8 cellular contexts compared by ENCODE assay signal in the genomic region with DNA sequence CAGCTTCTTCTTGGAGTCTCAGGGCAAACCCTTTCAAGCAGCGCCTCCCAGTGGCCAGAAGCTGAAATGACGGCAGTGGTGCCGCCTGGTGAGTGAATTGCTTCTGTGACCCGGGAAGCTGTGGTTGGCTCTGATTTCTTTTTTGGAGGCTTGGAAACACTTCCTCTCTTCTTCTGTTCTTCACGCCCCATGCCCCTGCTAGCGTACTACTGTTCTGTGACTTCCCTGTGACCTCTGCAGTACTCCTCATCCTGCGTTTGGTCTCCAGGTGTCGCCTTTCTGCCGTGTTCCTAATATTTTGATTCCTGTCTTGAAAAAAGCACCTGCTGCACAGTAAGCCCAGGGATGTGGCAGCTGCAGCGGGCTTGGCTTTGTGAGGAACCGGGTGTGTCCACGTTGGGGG.
DNase-seq lines count a peak whose midpoint lies in the region; FAIRE-seq and TF ChIP-seq lines count a peak whose summit lies in the region.
"Not testable (repeated sequence)": the region's sequence is repeated elsewhere in the genome, so short reads cannot be mapped to it uniquely, and the experiment has no call there.

No MANE protein-coding gene starts in this region.

- H3K9ac ChIP-seq in endothelial cell of umbilical vein (replicated peaks; ENCODE audit: extremely low read depth, insufficient read depth, low read length); liver (ENCODE audit: low read depth in 1 of 2, low read length in 2 of 2): not testable (repeated sequence)

- BruUV-seq in endothelial cell of umbilical vein (replicated peaks; lab: Mats Ljungman, UMichigan), result not testable (repeated sequence)

- FAIRE-seq in GM18507 (lab: Jason Lieb, UNC) (peak; percentile 56), endothelial cell of umbilical vein (lab: Jason Lieb, UNC) (peak; percentile 70)

- DNase-seq in AG09309 (ENCODE audit: low read depth); GM18507 (ENCODE audit: extremely low spot score, insufficient read length, low read depth): not testable (repeated sequence)
- peak; percentile 4 for DNase-seq in NCI-H1694 treated with DMSO at 0.1 percent for 48 hours (lab: John Stamatoyannopoulos, UW)
- DNase-seq in SK-MEL-5 (ENCODE audit: low read depth, low spot score), result peak; percentile 62
- DNase-seq in activated T-helper 2 cell treated with anti-CD3 and anti-CD28 coated beads, Interferon-gamma antibody, Interleukin-2, Interleukin-4, amounts not matched to agents 10 μg/mL and 5 μg/mL and 100 μg/mL, durations not matched to agents 14 hours and 24 hours and 36 hours (ENCODE audit: low spot score), result peak; percentile 52
- peak; percentile 44 for DNase-seq in endothelial cell of umbilical vein (ENCODE audit: low read depth, low spot score)
- peak; percentile 84 for DNase-seq in spleen

- not testable (repeated sequence) for H3K27me3 ChIP-seq in endothelial cell of umbilical vein (ENCODE audit: control insufficient read depth in 2 of 2, insufficient read depth in 2 of 2, low read length in 2 of 2); liver (ENCODE audit: control insufficient read depth in 4 of 4, insufficient read depth in 4 of 4, low read length in 3 of 4); spleen (replicated peaks in 1 of 7)

- not testable (repeated sequence) for H3K36me3 Mint-ChIP-seq in activated T-helper 2 cell treated with anti-CD3 and anti-CD28 coated beads, Interferon-gamma antibody, Interleukin-2, Interleukin-4, amounts not matched to agents 10 μg/mL and 5 μg/mL and 100 μg/mL, durations not matched to agents 14 hours and 24 hours and 36 hours (ENCODE audit: low read depth)

- H3K27me3 Mint-ChIP-seq in activated T-helper 2 cell treated with anti-CD3 and anti-CD28 coated beads, Interferon-gamma antibody, Interleukin-2, Interleukin-4, amounts not matched to agents 10 μg/mL and 5 μg/mL and 100 μg/mL, durations not matched to agents 14 hours and 24 hours and 36 hours (ENCODE audit: low read depth), result not testable (repeated sequence)

- peak in 1 of 2 donors; percentile 55 for TF ChIP-seq RAD21 in liver (IDR thresholded peaks at IDR 0.05)

- H3K27ac ChIP-seq in endothelial cell of umbilical vein (ENCODE audit: insufficient read depth, low read depth, low read length); liver (ENCODE audit: low read depth in 1 of 2, low read length in 2 of 2); spleen: not testable (repeated sequence)

- H3K4me3 ChIP-seq in AG09309 (ENCODE audit: control insufficient read depth, low read depth, low read length); endothelial cell of umbilical vein (replicated peaks in 1 of 3; ENCODE audit: insufficient read depth in 1 of 3, low read depth in 1 of 3, low read length in 3 of 3); liver (ENCODE audit: low read depth in 1 of 3, low read length in 3 of 3); spleen: not testable (repeated sequence)

- POLR2A ChIA-PET in endothelial cell of umbilical vein (lab: Charles Lee), result not testable (repeated sequence)

- H4K20me1 ChIP-seq in endothelial cell of umbilical vein (replicated peaks; ENCODE audit: control insufficient read depth, extremely low read depth, insufficient read depth, low read length), result not testable (repeated sequence)

- not testable (repeated sequence) for H3K4me2 ChIP-seq in endothelial cell of umbilical vein (ENCODE audit: insufficient read depth, low read length)

- H2AFZ ChIP-seq in endothelial cell of umbilical vein (ENCODE audit: low read depth, low read length), result not testable (repeated sequence)

- H3K4me3 Mint-ChIP-seq in activated T-helper 2 cell treated with anti-CD3 and anti-CD28 coated beads, Interferon-gamma antibody, Interleukin-2, Interleukin-4, amounts not matched to agents 10 μg/mL and 5 μg/mL and 100 μg/mL, durations not matched to agents 14 hours and 24 hours and 36 hours (ENCODE audit: low read depth), result not testable (repeated sequence)

- CTCF ChIA-PET in endothelial cell of umbilical vein (lab: Charles Lee), result interaction anchor here (0.7 to 2.5 kb wide), 11 partner anchors 12 to 964 kb away, joined by 3 to 12 read pairs (median 3); a partner anchor contains a TSS

- H3K4me1 Mint-ChIP-seq in activated T-helper 2 cell treated with anti-CD3 and anti-CD28 coated beads, Interferon-gamma antibody, Interleukin-2, Interleukin-4, amounts not matched to agents 10 μg/mL and 5 μg/mL and 100 μg/mL, durations not matched to agents 14 hours and 24 hours and 36 hours (ENCODE audit: low read depth), result not testable (repeated sequence)

- WGBS in liver, result 24% methylated on average over 12 of the region's 12 CpGs
- 14 to 23% (median 16%) methylated on average over 10 to 12 of the region's 12 CpGs for WGBS in spleen, 5 donors

- H3K9me3 Mint-ChIP-seq in activated T-helper 2 cell treated with anti-CD3 and anti-CD28 coated beads, Interferon-gamma antibody, Interleukin-2, Interleukin-4, amounts not matched to agents 10 μg/mL and 5 μg/mL and 100 μg/mL, durations not matched to agents 14 hours and 24 hours and 36 hours, result not testable (repeated sequence)

- not testable (repeated sequence) for H3K9me3 ChIP-seq in endothelial cell of umbilical vein (replicated peaks; ENCODE audit: control insufficient read depth, insufficient read depth, low read length); liver (ENCODE audit: control insufficient read depth in 4 of 4, low read length in 3 of 4); spleen

- TF ChIP-seq CTCF in AG09309 (IDR thresholded peaks at IDR 0.05; ENCODE audit: control insufficient read depth, insufficient read depth, low read depth, low read length, missing control alignments), result peak; percentile 53
- TF ChIP-seq CTCF in endothelial cell of umbilical vein (IDR thresholded peaks at IDR 0.05; ENCODE audit: extremely low read depth in 1 of 2, insufficient read depth in 1 of 2, low read depth in 1 of 2, low read length in 2 of 2), result peak; percentile 30 to 41
- TF ChIP-seq CTCF in liver (IDR thresholded peaks at IDR 0.05; ENCODE audit: low read depth, low read length, missing input control), result peak; percentile 36
- TF ChIP-seq CTCF in spleen (IDR thresholded peaks at IDR 0.05 in 8 of 11, conservative IDR thresholded peaks at IDR 0.05 in 3 of 11), result peak in 10 of 11 experiments; percentile 41 to 72 (median 64)

- not testable (repeated sequence) for TF ChIP-seq POLR2A in endothelial cell of umbilical vein (IDR thresholded peaks at IDR 0.05; ENCODE audit: low read depth, low read length); spleen (IDR thresholded peaks at IDR 0.05)

- not testable (repeated sequence) for H3K27ac Mint-ChIP-seq in activated T-helper 2 cell treated with anti-CD3 and anti-CD28 coated beads, Interferon-gamma antibody, Interleukin-2, Interleukin-4, amounts not matched to agents 10 μg/mL and 5 μg/mL and 100 μg/mL, durations not matched to agents 14 hours and 24 hours and 36 hours

- H3K79me2 ChIP-seq in endothelial cell of umbilical vein (ENCODE audit: control insufficient read depth, insufficient read depth, low read length), result not testable (repeated sequence)

- H3K36me3 ChIP-seq in endothelial cell of umbilical vein (ENCODE audit: control insufficient read depth in 2 of 2, extremely low read depth in 1 of 2, insufficient read depth in 2 of 2, low read length in 2 of 2); liver (ENCODE audit: control insufficient read depth in 4 of 4, insufficient read depth in 3 of 4, low read depth in 1 of 4, low read length in 3 of 4): not testable (repeated sequence)
- peaks cover 0 to 15% (median 0%) of the 10 kb centered on the region in 6 donors for H3K36me3 ChIP-seq in spleen

- H3K9me1 ChIP-seq in endothelial cell of umbilical vein (replicated peaks; ENCODE audit: control insufficient read depth, extremely low read depth, insufficient read depth, low read length), result not testable (repeated sequence)

- dilution Hi-C loops in endothelial cell of umbilical vein (cut with MboI; ENCODE audit: extremely low pct_ligation_motif_present, low sequenced_read_pairs), result not testable (repeated sequence)

- in situ Hi-C loops in SK-MEL-5 (cut with HindIII; ENCODE audit: low pct_unique_long_range_greater_than_20kb, low sequenced_read_pairs), result not testable (repeated sequence)

- intact Hi-C loops in activated T-helper 2 cell treated with anti-CD3 and anti-CD28 coated beads, Interferon-gamma antibody, Interleukin-2, Interleukin-4, amounts not matched to agents 10 μg/mL and 5 μg/mL and 100 μg/mL, durations not matched to agents 14 hours and 24 hours and 36 hours (cut with micrococcal nuclease); spleen (cut with DNase I; ENCODE audit: low total_unique reads): not testable (repeated sequence)
- intact Hi-C loops in endothelial cell of umbilical vein (cut with micrococcal nuclease), result loop anchor here (10.0 kb wide), 1 partner anchor 458 kb away; no protein-coding TSS in a partner anchor

- H3K4me1 ChIP-seq in endothelial cell of umbilical vein (ENCODE audit: control insufficient read depth, extremely low read depth, insufficient read depth, low read length); liver (ENCODE audit: control insufficient read depth in 4 of 4, insufficient read depth in 4 of 4, low read length in 3 of 4); spleen: not testable (repeated sequence)
